Comparison of ENCODE assay signal across 8 cellular contexts in the genomic region with DNA sequence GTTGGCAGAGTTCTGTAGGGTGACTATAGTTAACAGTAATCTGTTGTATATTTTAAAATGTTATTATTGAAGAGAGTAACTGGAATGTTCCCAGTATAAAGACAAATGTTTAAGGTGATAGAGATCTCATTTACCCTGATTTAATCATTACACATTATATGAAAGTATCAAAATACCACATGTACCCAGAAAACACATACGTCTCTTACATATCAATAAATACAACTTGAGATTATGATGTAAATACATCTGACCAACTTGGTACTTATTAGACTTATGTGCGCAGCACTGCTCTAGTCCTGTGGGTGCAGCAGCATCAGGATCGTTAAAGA. TPM values are rescaled to one million over a fixed set of nuclear protein-coding genes. Genes with fewer than 3 reads are reported as not detected.
A peak's percentile ranks its signal among the peaks of the same experiment; 100 is the strongest.
DNase-seq lines count a peak whose midpoint lies in the region; ATAC-seq lines count a peak whose summit lies in the region.

No MANE protein-coding gene starts in this region.

- DNase-seq in CD4-positive, CD25-positive, alpha-beta regulatory T cell: no peak
- DNase-seq in NT2/D1 (ENCODE audit: low read depth, low spot score): no peak
- no peak for DNase-seq in stimulated activated CD4-positive, alpha-beta T cell treated with anti-CD3 and anti-CD28 coated beads, Interleukin-4, amount 100 ng/mL, for 24 hours
- DNase-seq in HuH-7.5 (ENCODE audit: low spot score): no peak

- peaks cover 23% of the 10 kb centered on the region for H3K36me3 ChIP-seq in CD4-positive, CD25-positive, alpha-beta regulatory T cell (ENCODE audit: control insufficient read depth, insufficient read depth, low read length)
- H3K36me3 ChIP-seq in NT2/D1 (ENCODE audit: insufficient read depth, insufficient read length, low read length) (peaks cover 30% of the 10 kb centered on the region), endocrine pancreas (ENCODE audit: control insufficient read depth, insufficient read depth, low read length) (no peaks in the 10 kb centered on the region), neuron (ENCODE audit: insufficient read depth, low read length) (peaks cover 20% of the 10 kb centered on the region)

- H3K27me3 ChIP-seq in CD4-positive, CD25-positive, alpha-beta regulatory T cell (ENCODE audit: control insufficient read depth, insufficient read depth, low read length): no peaks in the 10 kb centered on the region
- H3K27me3 ChIP-seq in NT2/D1 (ENCODE audit: insufficient read depth, insufficient read length) (no peaks in the 10 kb centered on the region), endocrine pancreas (ENCODE audit: control insufficient read depth, insufficient read depth, low read length) (no peaks in the 10 kb centered on the region), neuron (ENCODE audit: insufficient read depth, low read length) (no peaks in the 10 kb centered on the region)

- peak overlapping the region; percentile 97 to 98 (median 97) for H3K27ac Mint-ChIP-seq in CD4-positive, CD25-positive, alpha-beta regulatory T cell

- H3K9ac ChIP-seq in NT2/D1 (ENCODE audit: insufficient read length, low read depth) (peak overlapping the region; percentile 85), endocrine pancreas (ENCODE audit: control insufficient read depth, insufficient read depth, low read length) (peak overlapping the region; percentile 76)

- H3K27ac ChIP-seq in CD4-positive, CD25-positive, alpha-beta regulatory T cell (ENCODE audit: insufficient read depth, low read length, poor library complexity, severe bottlenecking): peak overlapping the region; percentile 95

- H3K4me1 ChIP-seq in CD4-positive, CD25-positive, alpha-beta regulatory T cell (ENCODE audit: control insufficient read depth, insufficient read depth, low read length, poor library complexity, severe bottlenecking): peaks cover 63% of the 10 kb centered on the region
- H3K4me1 ChIP-seq in NT2/D1 (ENCODE audit: insufficient read depth, insufficient read length) (no peaks in the 10 kb centered on the region), endocrine pancreas (ENCODE audit: control insufficient read depth, insufficient read depth, low read length) (peaks cover 3% of the 10 kb centered on the region), neuron (ENCODE audit: insufficient read depth, low read length) (peaks cover 15% of the 10 kb centered on the region)

- H3K4me1 Mint-ChIP-seq in CD4-positive, CD25-positive, alpha-beta regulatory T cell: peaks cover 34 to 79% (median 58%) of the 10 kb centered on the region in 4 donors

- H3K27me3 Mint-ChIP-seq in CD4-positive, CD25-positive, alpha-beta regulatory T cell: peaks cover 8% of the 10 kb centered on the region

- H2AFZ ChIP-seq in neuron (ENCODE audit: low read depth, low read length): peak overlapping the region; percentile 41

- no peaks in the 10 kb centered on the region for H3K9me3 ChIP-seq in CD4-positive, CD25-positive, alpha-beta regulatory T cell (ENCODE audit: control insufficient read depth in 2 of 2, low read length in 2 of 2)
- H3K9me3 ChIP-seq in NT2/D1 (ENCODE audit: insufficient read depth, low read length) (no peaks in the 10 kb centered on the region), endocrine pancreas (ENCODE audit: control insufficient read depth, low read length) (no peaks in the 10 kb centered on the region), neuron (ENCODE audit: low read length) (no peaks in the 10 kb centered on the region)

- peak overlapping the region; percentile 91 to 100 (median 98) for H3K4me3 Mint-ChIP-seq in CD4-positive, CD25-positive, alpha-beta regulatory T cell

- ATAC-seq in CD4-positive, CD25-positive, alpha-beta regulatory T cell (ENCODE audit: low read depth in 2 of 2): no peak
- ATAC-seq in HG02642 (IDR thresholded peaks at IDR 0.05; ENCODE audit: poor library complexity, unreplicated experiment): no peak
- ATAC-seq in GM19324 (IDR thresholded peaks at IDR 0.05; ENCODE audit: low FRiP score, unreplicated experiment): no peak

- peaks cover 0 to 1% (median 0%) of the 10 kb centered on the region in 7 donors for H3K9me3 Mint-ChIP-seq in CD4-positive, CD25-positive, alpha-beta regulatory T cell

- H3K4me3 ChIP-seq in CD4-positive, CD25-positive, alpha-beta regulatory T cell (ENCODE audit: low read depth, low read length): peak overlapping the region; percentile 95
- H3K4me3 ChIP-seq in NT2/D1 (ENCODE audit: insufficient read length, low read depth) (peak overlapping the region; percentile 89), endocrine pancreas (ENCODE audit: control insufficient read depth, insufficient read depth, low read length) (peak overlapping the region; percentile 90), neuron (ENCODE audit: low read length) (peak overlapping the region; percentile 82)

- H3K36me3 Mint-ChIP-seq in CD4-positive, CD25-positive, alpha-beta regulatory T cell: peaks cover 18% of the 10 kb centered on the region

RNA-seq across cellular contexts. Expression of gene PARK7, which starts 0.7 kb away (rescaled TPM):
- 150 TPM for total RNA-seq in CD4-positive, CD25-positive, alpha-beta regulatory T cell
- 100 to 1,000 TPM; 453 to 527 (median 478) TPM for polyA plus RNA-seq in CD4-positive, CD25-positive, alpha-beta regulatory T cell

RNA-seq across cellular contexts. Expression of gene TNFRSF9, which starts 20.2 kb away (rescaled TPM):
- total RNA-seq in CD4-positive, CD25-positive, alpha-beta regulatory T cell: 30.9 TPM
- 10 to 100 TPM; 10.3 to 35.6 (median 23.0) TPM for polyA plus RNA-seq in CD4-positive, CD25-positive, alpha-beta regulatory T cell
